ENCODE assay signal across 8 cellular contexts in the genomic region with DNA sequence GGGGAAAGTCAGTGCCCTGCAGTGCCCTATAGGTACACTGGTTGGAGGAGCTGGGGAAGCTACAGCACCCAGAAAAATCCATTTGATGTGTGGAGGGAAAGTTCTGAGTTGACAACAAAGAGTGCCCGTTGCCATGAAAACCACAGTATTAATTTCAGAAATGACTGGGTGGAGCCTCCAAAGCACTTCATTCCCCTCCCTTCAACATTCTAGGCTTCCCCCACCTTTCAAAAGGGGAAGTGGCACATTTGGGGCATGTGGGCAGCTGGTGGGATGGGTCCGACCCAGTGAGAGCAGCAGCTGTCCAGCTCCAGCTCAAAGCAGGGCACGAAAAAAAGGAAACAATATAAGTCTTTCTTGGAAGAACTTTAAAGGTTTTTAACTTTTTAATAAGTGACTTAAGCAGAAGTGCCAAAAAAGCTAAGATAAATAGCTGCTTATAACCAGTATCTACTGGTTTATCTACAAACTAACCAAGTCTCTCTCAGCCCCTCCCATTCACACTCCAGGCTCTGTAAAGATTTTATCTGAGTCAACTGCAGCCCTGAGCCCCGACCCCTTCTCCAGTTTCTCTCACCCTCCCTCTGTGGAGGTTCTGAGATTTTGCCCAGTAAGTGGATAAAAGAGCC. TPM values are rescaled to one million over a fixed set of nuclear protein-coding genes. Genes with fewer than 3 reads are reported as not detected.
DNase-seq lines count a peak whose midpoint lies in the region; ATAC-seq and TF ChIP-seq lines count a peak whose summit lies in the region.

No MANE protein-coding gene starts in this region.

- H3K9me3 ChIP-seq in PC-9 (ENCODE audit: insufficient read depth, low read depth): no peaks in the 10 kb centered on the region

- peaks cover 97% of the 10 kb centered on the region for H3K4me1 ChIP-seq in PC-9 (replicated peaks; ENCODE audit: insufficient read depth)

- peaks cover 25% of the 10 kb centered on the region for H4K20me1 ChIP-seq in PC-9 (ENCODE audit: insufficient read depth)

- H3K27ac ChIP-seq in PC-9: peak overlapping the region; percentile 92

- peak overlapping the region; percentile 95 for H3K4me2 ChIP-seq in PC-9

- H3K9me3 Mint-ChIP-seq in HFFc6: no peaks in the 10 kb centered on the region
- H3K9me3 Mint-ChIP-seq in activated naive CD8-positive, alpha-beta T cell treated with anti-CD3 and anti-CD28 coated beads, Interleukin-2, amount 50 U/mL, for 24 hours: no peaks in the 10 kb centered on the region
- H3K9me3 Mint-ChIP-seq in immature natural killer cell: peaks cover 0 to 2% (median 0%) of the 10 kb centered on the region in 6 donors
- no peaks in the 10 kb centered on the region for H3K9me3 Mint-ChIP-seq in stimulated activated naive CD8-positive, alpha-beta T cell treated with anti-CD3 and anti-CD28 coated beads, Interleukin-15, amount 100 ng/mL, for 72 hours

- H3F3A ChIP-seq in PC-9 (ENCODE audit: insufficient read depth, low read depth): peaks cover 97% of the 10 kb centered on the region

- H3K79me2 ChIP-seq in PC-9 (ENCODE audit: low read depth): peaks cover 34% of the 10 kb centered on the region

- H3K36me3 ChIP-seq in PC-9 (ENCODE audit: low read depth): peaks cover 24% of the 10 kb centered on the region

- peak overlapping the region; percentile 38; the same call in 1 of the 2 replicates for H3K4me3 ChIP-seq in PC-9

- H3K4me3 Mint-ChIP-seq in HFFc6 (peak overlapping the region; percentile 79), immature natural killer cell (peak overlapping the region; percentile 81 to 87 (median 87))
- peak overlapping the region; percentile 62 for H3K4me3 Mint-ChIP-seq in activated naive CD8-positive, alpha-beta T cell treated with anti-CD3 and anti-CD28 coated beads, Interleukin-2, amount 50 U/mL, for 24 hours
- peak overlapping the region; percentile 80 to 87 for H3K4me3 Mint-ChIP-seq in stimulated activated naive CD8-positive, alpha-beta T cell treated with anti-CD3 and anti-CD28 coated beads, Interleukin-15, amount 100 ng/mL, for 72 hours

- peak; percentile 9 for ATAC-seq in activated naive CD8-positive, alpha-beta T cell treated with anti-CD3 and anti-CD28 coated beads, Interleukin-2, amount 50 U/mL, for 24 hours
- ATAC-seq in stimulated activated naive CD8-positive, alpha-beta T cell treated with anti-CD3 and anti-CD28 coated beads, Interleukin-15, amount 100 ng/mL, for 72 hours: peak; percentile 43

- no peaks in the 10 kb centered on the region for H3K9me2 ChIP-seq in PC-9 (ENCODE audit: insufficient read depth)

- BruUV-seq in PC-9 (replicated peaks; lab: Mats Ljungman, UMichigan): no TSS peak

- no peaks in the 10 kb centered on the region for H3K27me3 ChIP-seq in PC-9 (ENCODE audit: insufficient read depth, low read depth)

- intact Hi-C loops in PC-9 (cut with micrococcal nuclease; ENCODE audit: unreplicated experiment): loop anchor here (1.0 kb wide), 1 partner anchor 47 kb away; no protein-coding TSS in a partner anchor

- H3K4me1 Mint-ChIP-seq in HFFc6 (ENCODE audit: low read depth): peaks cover 79% of the 10 kb centered on the region
- peaks cover 100% of the 10 kb centered on the region for H3K4me1 Mint-ChIP-seq in activated naive CD8-positive, alpha-beta T cell treated with anti-CD3 and anti-CD28 coated beads, Interleukin-2, amount 50 U/mL, for 24 hours
- H3K4me1 Mint-ChIP-seq in immature natural killer cell: peaks cover 98 to 100% of the 10 kb centered on the region in 2 donors
- H3K4me1 Mint-ChIP-seq in stimulated activated naive CD8-positive, alpha-beta T cell treated with anti-CD3 and anti-CD28 coated beads, Interleukin-15, amount 100 ng/mL, for 72 hours: peaks cover 100% of the 10 kb centered on the region

- no peak for TF ChIP-seq CTCF in GM10248 (IDR thresholded peaks at IDR 0.05; ENCODE audit: control extremely low read depth, extremely low read depth, low read depth, missing control alignments)
- TF ChIP-seq CTCF in HFFc6 (IDR thresholded peaks at IDR 0.05): no peak
- TF ChIP-seq CTCF in PC-9 (conservative IDR thresholded peaks at IDR 0.05): no peak

- H2AFZ ChIP-seq in PC-9: no peak overlapping the region

- POLR2A ChIA-PET in GM10248 (lab: Yijun Ruan, JAX) (interaction anchor here (0.6 to 3.8 kb wide), 5 partner anchors 18 to 286 kb away, joined by 3 to 15 read pairs (median 3); a partner anchor contains a TSS), PC-9 (lab: Charles Lee; ENCODE audit: unreplicated experiment) (interaction anchor here (0.6 to 1.3 kb wide), 7 partner anchors 9 to 276 kb away, joined by 3 to 6 read pairs (median 4); a partner anchor contains a TSS)

- DNase-seq in GM10248 (ENCODE audit: extremely low spot score) (peak; percentile 71), HFFc6 (no peak), PC-9 (peak in 1 of 2 experiments; percentile 29), immature natural killer cell (peak; percentile 77 to 81 (median 78)), NCI-H2171 treated with DMSO at 0.1 percent for 48 hours (lab: John Stamatoyannopoulos, UW) (no peak), NCI-H1105 (lab: John Stamatoyannopoulos, UW) (no peak)
- peak; percentile 70 for DNase-seq in activated naive CD8-positive, alpha-beta T cell treated with anti-CD3 and anti-CD28 coated beads, Interleukin-2, amount 50 U/mL, for 24 hours
- peak; percentile 67 to 80 for DNase-seq in stimulated activated naive CD8-positive, alpha-beta T cell treated with anti-CD3 and anti-CD28 coated beads, Interleukin-15, amount 100 ng/mL, for 72 hours

- peaks cover 19% of the 10 kb centered on the region for H3K36me3 Mint-ChIP-seq in HFFc6 (ENCODE audit: low read depth)
- H3K36me3 Mint-ChIP-seq in activated naive CD8-positive, alpha-beta T cell treated with anti-CD3 and anti-CD28 coated beads, Interleukin-2, amount 50 U/mL, for 24 hours (ENCODE audit: low read depth): peaks cover 55% of the 10 kb centered on the region
- H3K36me3 Mint-ChIP-seq in immature natural killer cell: peaks cover 9 to 14% (median 10%) of the 10 kb centered on the region in 3 donors

- CTCF ChIA-PET in GM10248 (lab: Yijun Ruan, JAX): interaction anchor here (0.7 to 13.0 kb wide), 8 partner anchors 10 to 131 kb away, joined by 3 to 247 read pairs (median 4); a partner anchor contains a TSS
- CTCF ChIA-PET in PC-9 (lab: Charles Lee): interaction anchor here (1.0 to 1.8 kb wide), 2 partner anchors 18 to 131 kb away, joined by 3 to 12 read pairs; a partner anchor contains a TSS

- peaks cover 10% of the 10 kb centered on the region for H3K27me3 Mint-ChIP-seq in HFFc6 (ENCODE audit: insufficient read depth)
- peaks cover 3% of the 10 kb centered on the region for H3K27me3 Mint-ChIP-seq in activated naive CD8-positive, alpha-beta T cell treated with anti-CD3 and anti-CD28 coated beads, Interleukin-2, amount 50 U/mL, for 24 hours
- peaks cover 19 to 30% (median 21%) of the 10 kb centered on the region in 3 donors for H3K27me3 Mint-ChIP-seq in immature natural killer cell (ENCODE audit: low read depth in 3 of 3)
- no peaks in the 10 kb centered on the region for H3K27me3 Mint-ChIP-seq in stimulated activated naive CD8-positive, alpha-beta T cell treated with anti-CD3 and anti-CD28 coated beads, Interleukin-15, amount 100 ng/mL, for 72 hours

- H3K27ac Mint-ChIP-seq in HFFc6: peak overlapping the region; percentile 98
- peak overlapping the region; percentile 92 for H3K27ac Mint-ChIP-seq in activated naive CD8-positive, alpha-beta T cell treated with anti-CD3 and anti-CD28 coated beads, Interleukin-2, amount 50 U/mL, for 24 hours
- H3K27ac Mint-ChIP-seq in immature natural killer cell: peak overlapping the region; percentile 92 to 98 (median 96)
- H3K27ac Mint-ChIP-seq in stimulated activated naive CD8-positive, alpha-beta T cell treated with anti-CD3 and anti-CD28 coated beads, Interleukin-15, amount 100 ng/mL, for 72 hours: peak overlapping the region; percentile 87 to 97

RNA-seq across cellular contexts. Expression of a gene that starts 9.0 kb away (rescaled TPM):
- 100 to 1,000 TPM; 426 to 589 (median 452) TPM for total RNA-seq in HFFc6 (2021; fragmentation: NEBNext Ultra II Directional; extraction: Animal tissue kit (Norgen Biotek cat#: 25700))
- total RNA-seq in PC-9 (2021): 632 and 734 TPM in 2 replicates
- 100 to 1,000 TPM in 1 of 3 donors, 10 to 100 TPM in 2; 45.0 to 217 (median 57.2) TPM for polyA plus RNA-seq in immature natural killer cell

RNA-seq across cellular contexts. Expression of a gene that starts 18.1 kb away (rescaled TPM):
- 1,000 to 10,000 TPM; 1,302 to 1,474 (median 1,327) TPM for total RNA-seq in HFFc6 (2021; fragmentation: NEBNext Ultra II Directional; extraction: Animal tissue kit (Norgen Biotek cat#: 25700))
- 1,773 and 2,008 TPM in 2 replicates for total RNA-seq in PC-9 (2021)
- 100 to 1,000 TPM; 628 to 849 (median 821) TPM for polyA plus RNA-seq in immature natural killer cell

RNA-seq across cellular contexts. Expression of a gene that starts 35.7 kb away (rescaled TPM):
- 10 to 100 TPM; 14.6 to 18.0 (median 16.9) TPM for total RNA-seq in HFFc6 (2021; fragmentation: NEBNext Ultra II Directional; extraction: Animal tissue kit (Norgen Biotek cat#: 25700))
- total RNA-seq in PC-9 (2021): 39.3 and 40.5 TPM in 2 replicates
- polyA plus RNA-seq in immature natural killer cell: 10 to 100 TPM in 2 of 3 donors, 1 to 10 TPM in 1; 7.3 to 16.2 (median 12.5) TPM

RNA-seq across cellular contexts. Expression of a gene that starts 46.1 kb away (rescaled TPM):
- 100 to 1,000 TPM in 2 of 6 experiments, 10 to 100 TPM in 4; 89.6 to 106 (median 95.8) TPM for total RNA-seq in HFFc6 (2021; fragmentation: NEBNext Ultra II Directional; extraction: Animal tissue kit (Norgen Biotek cat#: 25700))
- 96.6 and 120 TPM in 2 replicates for total RNA-seq in PC-9 (2021)
- polyA plus RNA-seq in immature natural killer cell: 10 to 100 TPM in 2 of 3 donors, 1 to 10 TPM in 1; 9.7 to 48.4 (median 22.4) TPM

RNA-seq across cellular contexts. Expression of a gene that starts 57.0 kb away (rescaled TPM):
- total RNA-seq in HFFc6 (2021; fragmentation: NEBNext Ultra II Directional; extraction: Animal tissue kit (Norgen Biotek cat#: 25700)): 10 to 100 TPM; 32.5 to 39.6 (median 36.4) TPM
- 83.2 and 84.2 TPM in 2 replicates for total RNA-seq in PC-9 (2021)
- polyA plus RNA-seq in immature natural killer cell: 10 to 100 TPM; 15.9 to 25.8 (median 17.9) TPM

Comparison
In these comparisons a context has a peak if more than half of its experiments do, and no peak if none do; other contexts are left out.
1. DNase-seq: peak in GM10248 (single experiment), activated naive CD8-positive, alpha-beta T cell treated with anti-CD3 and anti-CD28 coated beads, Interleukin-2, amount 50 U/mL, for 24 hours (single experiment), immature natural killer cell (3 of 3) and stimulated activated naive CD8-positive, alpha-beta T cell treated with anti-CD3 and anti-CD28 coated beads, Interleukin-15, amount 100 ng/mL, for 72 hours (2 of 2); none in HFFc6 (single experiment), NCI-H2171 treated with DMSO at 0.1 percent for 48 hours (single experiment) and NCI-H1105 (single experiment).
2. Peak in every context shown above with its lines, with median percentiles within 50 percentile points of each other: H3K27ac Mint-ChIP-seq and H3K4me3 Mint-ChIP-seq.